ENCODE assay signal across 22 cellular contexts in genomic region chr16:10332775-10333174, GRCh38. TPM values are rescaled to one million over a fixed set of nuclear protein-coding genes. Genes with fewer than 3 reads are reported as not detected.
DNase-seq lines count a peak whose midpoint lies in the region; ATAC-seq and TF ChIP-seq lines count a peak whose summit lies in the region.
"Had no signal": no experiment of that assay in that cellular context is flagged by ENCODE, and none has a peak within 500 bp of the region (broad histone marks: within the 10 kb centered on the region; RNA-seq: fewer than 3 reads in every experiment).

No MANE protein-coding gene starts in this region.

- H3K4me3 ChIP-seq in cardiac muscle cell = no peak overlapping the region
- no peak overlapping the region for H3K4me3 ChIP-seq in OCI-LY1 (ENCODE audit: low read depth, low read length, poor library complexity, severe bottlenecking)
- no peak overlapping the region for H3K4me3 ChIP-seq in liver (ENCODE audit: low read depth in 1 of 3, low read length in 3 of 3)
- H3K4me3 ChIP-seq: GM12878, sigmoid colon had no signal

- H3K27ac Mint-ChIP-seq in stimulated activated memory B cell treated with anti-CD40 and anti-IgM and Interleukin-4, amounts not matched to agents 10 μg/mL and 1 μg/mL and 100 μg/mL, for 72 hours = peak overlapping the region; percentile 22

- H3K9me3 ChIP-seq in cardiac muscle cell (ENCODE audit: low read depth) = no peaks in the 10 kb centered on the region
- H3K9me3 ChIP-seq in OCI-LY1 (ENCODE audit: low read length) = no peaks in the 10 kb centered on the region
- no peaks in the 10 kb centered on the region for H3K9me3 ChIP-seq in liver (ENCODE audit: control insufficient read depth in 4 of 4, low read length in 3 of 4)
- H3K9me3 ChIP-seq: sigmoid colon had no signal

- H3K36me3 ChIP-seq in cardiac muscle cell (no peaks in the 10 kb centered on the region), OCI-LY1 (ENCODE audit: insufficient read depth, low read length) (no peaks in the 10 kb centered on the region), liver (ENCODE audit: control insufficient read depth in 4 of 4, insufficient read depth in 3 of 4, low read depth in 1 of 4, low read length in 3 of 4) (no peaks in the 10 kb centered on the region)
- H3K36me3 ChIP-seq: sigmoid colon had no signal

- no peak overlapping the region for H2AFZ ChIP-seq in OCI-LY1 (ENCODE audit: low read length)

- H3K4me2 ChIP-seq in OCI-LY1 (ENCODE audit: low read length) = no peak overlapping the region

- no peaks in the 10 kb centered on the region for H3K9me2 ChIP-seq in OCI-LY1 (ENCODE audit: low read depth, low read length)

- WGBS in liver = 97% methylated on average over 7 of the region's 7 CpGs

- H3K27ac ChIP-seq in cardiac muscle cell (peak overlapping the region; percentile 91), OCI-LY1 (ENCODE audit: low read depth, low read length, poor library complexity, severe bottlenecking) (peak overlapping the region; percentile 98), liver (ENCODE audit: low read depth in 1 of 2, low read length in 2 of 2) (peak overlapping the region; percentile 0 to 54)
- H3K27ac ChIP-seq: sigmoid colon had no signal

- H3K4me3 Mint-ChIP-seq in stimulated activated memory B cell treated with anti-CD40 and anti-IgM and Interleukin-4, amounts not matched to agents 10 μg/mL and 1 μg/mL and 100 μg/mL, for 72 hours = no peak overlapping the region
- H3K4me3 Mint-ChIP-seq: activated naive CD4-positive, alpha-beta T cell treated with anti-CD3 and anti-CD28 coated beads, Interleukin-2, amount 10 ng/mL, durations not matched to agents 7 days and 5 days had no signal

- peaks cover 17% of the 10 kb centered on the region for H3K4me1 Mint-ChIP-seq in stimulated activated memory B cell treated with anti-CD40 and anti-IgM and Interleukin-4, amounts not matched to agents 10 μg/mL and 1 μg/mL and 100 μg/mL, for 72 hours

- ATAC-seq in stimulated activated memory B cell treated with anti-CD40 and anti-IgM and Interleukin-4, amounts not matched to agents 10 μg/mL and 1 μg/mL and 100 μg/mL, for 72 hours = no peak
- ATAC-seq: GM12878, left colon had no signal

- H3K27me3 ChIP-seq in cardiac muscle cell (no peaks in the 10 kb centered on the region), OCI-LY1 (ENCODE audit: insufficient read depth, low read length) (no peaks in the 10 kb centered on the region), liver (ENCODE audit: control insufficient read depth in 4 of 4, insufficient read depth in 4 of 4, low read length in 3 of 4) (no peaks in the 10 kb centered on the region)
- H3K27me3 ChIP-seq: sigmoid colon had no signal

- no peaks in the 10 kb centered on the region for H3K79me2 ChIP-seq in OCI-LY1 (ENCODE audit: insufficient read depth, low read length)

- TF ChIP-seq RAD21 in liver (IDR thresholded peaks at IDR 0.05) = no peak

- intact Hi-C loops in cardiac septum (cut with DNase I) = no loop called here

- H3F3A ChIP-seq in OCI-LY1 (ENCODE audit: insufficient read depth, low read length) = 0 out of 2 replicates have a peak, but pooled peaks cover 4% of the 10 kb centered on the region

- H4K20me1 ChIP-seq in OCI-LY1 (ENCODE audit: insufficient read depth, low read length) = no peaks in the 10 kb centered on the region

- H3K9ac ChIP-seq in OCI-LY1 (ENCODE audit: low read length) (no peak overlapping the region), liver (ENCODE audit: low read depth in 1 of 2, low read length in 2 of 2) (no peak overlapping the region)

- H3K27me3 Mint-ChIP-seq in stimulated activated memory B cell treated with anti-CD40 and anti-IgM and Interleukin-4, amounts not matched to agents 10 μg/mL and 1 μg/mL and 100 μg/mL, for 72 hours = no peaks in the 10 kb centered on the region
- H3K27me3 Mint-ChIP-seq: activated naive CD4-positive, alpha-beta T cell treated with anti-CD3 and anti-CD28 coated beads, Interleukin-2, amount 10 ng/mL, durations not matched to agents 7 days and 5 days had no signal

- DNase-seq in cardiac muscle cell (ENCODE audit: low read depth in 1 of 2, low spot score in 1 of 2) (no peak), cardiac septum (ENCODE audit: low spot score) (no peak), SIG-M5 (lab: John Stamatoyannopoulos, UW) (no peak), NCI-H1436 treated with DMSO at 0.1 percent for 48 hours (lab: John Stamatoyannopoulos, UW) (no peak), GDM1 (lab: John Stamatoyannopoulos, UW) (no peak)
- DNase-seq: activated CD4-positive, alpha-beta T cell treated with anti-CD3 and anti-CD28 coated beads, Interleukin-2, amount 50 U/mL, for 1 hour; aorta; cerebellar nuclear complex; DMS53; effector CD8-positive, alpha-beta T cell; left colon; NCI-H2171; NCI-H526 treated with DMSO at 0.1 percent for 48 hours; nucleus accumbens; sigmoid colon; SW 1271 had no signal

- no peaks in the 10 kb centered on the region for H3K36me3 Mint-ChIP-seq in stimulated activated memory B cell treated with anti-CD40 and anti-IgM and Interleukin-4, amounts not matched to agents 10 μg/mL and 1 μg/mL and 100 μg/mL, for 72 hours

- H3K9me3 Mint-ChIP-seq in stimulated activated memory B cell treated with anti-CD40 and anti-IgM and Interleukin-4, amounts not matched to agents 10 μg/mL and 1 μg/mL and 100 μg/mL, for 72 hours = peaks cover under 1% of the 10 kb centered on the region

- no peak for TF ChIP-seq CTCF in cardiac muscle cell (IDR thresholded peaks at IDR 0.05; ENCODE audit: low read depth, low read length)
- no peak for TF ChIP-seq CTCF in OCI-LY1 (IDR thresholded peaks at IDR 0.05; ENCODE audit: low read length)
- TF ChIP-seq CTCF in liver (IDR thresholded peaks at IDR 0.05; ENCODE audit: low read depth, low read length, missing input control) = no peak

- H3K4me1 ChIP-seq in cardiac muscle cell (ENCODE audit: low read depth) (peaks cover 10% of the 10 kb centered on the region), OCI-LY1 (ENCODE audit: insufficient read depth, low read length, severe bottlenecking) (peaks cover 63% of the 10 kb centered on the region), liver (ENCODE audit: control insufficient read depth in 4 of 4, insufficient read depth in 4 of 4, low read length in 3 of 4) (peaks cover 5 to 35% (median 25%) of the 10 kb centered on the region in 4 donors)

TF ChIP-seq in liver, 16 proteins besides CTCF, POLR2A, EP300 and RAD21:
- TF ChIP-seq SP1 (IDR thresholded peaks at IDR 0.05) (no peak), NR2F2 (IDR thresholded peaks at IDR 0.05) (no peak), RXRA (IDR thresholded peaks at IDR 0.05) (no peak), EGR1 (IDR thresholded peaks at IDR 0.05; ENCODE audit: low read depth in 2 of 2) (no peak), FOXA1 (IDR thresholded peaks at IDR 0.05) (no peak), FOXA2 (IDR thresholded peaks at IDR 0.05) (no peak)
TF ChIP-seq in liver: peak in this region for 0.

RNA-seq across cellular contexts. Expression of gene ATF7IP2, which starts 53.1 kb away (rescaled TPM):
- 26.0 and 29.6 TPM in 2 replicates for total RNA-seq in cardiac muscle cell
- polyA plus RNA-seq in cardiac muscle cell = 59.4 and 93.5 TPM in 2 replicates
- total RNA-seq in cardiac septum = 42.3 TPM
- total RNA-seq in liver = 10 to 100 TPM; 14.3 to 60.4 TPM
- 10 to 100 TPM; 16.8 to 43.5 TPM for polyA plus RNA-seq in liver
- total RNA-seq: M059J had no signal

Comparison
In these comparisons a context has a peak if more than half of its experiments do, and no peak if none do; other contexts are left out.
1. H3K27ac ChIP-seq: peak in every context shown above with its lines; median percentile 98 in OCI-LY1; 91 in cardiac muscle cell; 27 in liver.